8 cellular contexts compared by ENCODE assay signal in the genomic region with DNA sequence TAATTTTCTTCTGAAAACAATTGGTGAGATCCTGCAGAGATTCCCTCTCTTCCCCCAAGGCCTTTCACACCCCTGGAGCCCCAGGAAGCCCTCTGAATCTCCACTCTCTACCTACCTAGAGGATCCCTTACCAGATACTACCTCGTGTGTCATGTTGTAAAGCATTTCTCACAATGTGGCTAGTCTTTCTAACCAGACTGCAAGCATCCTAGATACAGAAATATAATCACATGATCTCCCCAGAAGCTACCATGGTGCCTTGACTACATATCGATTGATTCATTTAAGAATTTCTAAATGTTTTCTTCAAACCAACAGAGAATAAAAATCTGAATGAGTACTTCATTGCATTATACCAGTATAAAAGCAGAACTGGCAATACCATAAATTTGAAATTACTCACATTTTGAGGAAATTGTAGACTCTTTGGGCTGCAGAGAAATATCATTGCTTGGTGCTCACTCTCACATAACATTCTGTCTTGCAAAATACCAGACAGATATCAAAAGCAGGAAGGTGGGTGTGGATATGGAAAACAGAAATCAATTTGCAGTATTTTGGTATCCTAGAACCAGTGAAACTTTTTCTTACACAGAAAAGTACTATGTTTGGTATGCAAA.
DNase-seq lines count a peak whose midpoint lies in the region; ATAC-seq and TF ChIP-seq lines count a peak whose summit lies in the region.

No MANE protein-coding gene starts in this region.

- H3K36me3 ChIP-seq in OCI-LY3 (replicated peaks; ENCODE audit: low read depth, low read length) (no peaks in the 10 kb centered on the region), esophagus squamous epithelium (no peaks in the 10 kb centered on the region)

- H3K4me2 ChIP-seq in OCI-LY3 (ENCODE audit: low read length) = peak overlapping the region; percentile 9

- H3K9ac ChIP-seq in OCI-LY3 (ENCODE audit: low read length) = no peak overlapping the region

- H4K20me1 ChIP-seq in OCI-LY3 (ENCODE audit: insufficient read depth, low read length) = no peaks in the 10 kb centered on the region

- intact Hi-C loops in esophagus squamous epithelium (cut with DNase I) = no loop called here

- peak overlapping the region; percentile 3 for H3K27ac Mint-ChIP-seq in T-helper 1 cell treated with Interleukin-12 subunit alpha and Interleukin-12 subunit beta and Interleukin-4 antibody, amounts not matched to agents 30 μg/mL and 1 μg/mL, for 36 hours
- peak overlapping the region; percentile 75 for H3K27ac Mint-ChIP-seq in stimulated activated naive B cell treated with anti-CD40 and anti-IgM and Interleukin-4, amounts not matched to agents 10 μg/mL and 1 μg/mL and 100 μg/mL, for 72 hours

- H3K27ac ChIP-seq in OCI-LY3 (ENCODE audit: low read length) = no peak overlapping the region
- peak overlapping the region in 3 of 4 donors; percentile 71 to 74 (median 72) for H3K27ac ChIP-seq in esophagus squamous epithelium

- H3K4me1 ChIP-seq in OCI-LY3 (ENCODE audit: low read length) (peaks cover 26% of the 10 kb centered on the region), esophagus squamous epithelium (peaks cover 18 to 45% (median 27%) of the 10 kb centered on the region in 3 donors)

- peaks cover 39% of the 10 kb centered on the region for H3K4me1 Mint-ChIP-seq in T-helper 1 cell treated with Interleukin-12 subunit alpha and Interleukin-12 subunit beta and Interleukin-4 antibody, amounts not matched to agents 30 μg/mL and 1 μg/mL, for 36 hours (ENCODE audit: low read depth)
- H3K4me1 Mint-ChIP-seq in stimulated activated naive B cell treated with anti-CD40 and anti-IgM and Interleukin-4, amounts not matched to agents 10 μg/mL and 1 μg/mL and 100 μg/mL, for 72 hours = peaks cover 38 to 63% of the 10 kb centered on the region in 2 donors

- H3K9me3 ChIP-seq in OCI-LY3 (ENCODE audit: insufficient read depth, low read length) (no peaks in the 10 kb centered on the region), esophagus squamous epithelium (no peaks in the 10 kb centered on the region)

- 74 to 79% methylated on average over 2 of the region's 2 CpGs for WGBS in esophagus squamous epithelium, 2 donors

- no peak for DNase-seq in T-helper 1 cell
- no peak for DNase-seq in esophagus squamous epithelium (lab: John Stamatoyannopoulos, UW)
- DNase-seq in stimulated activated naive B cell treated with anti-CD40 and anti-IgM and Interleukin-4, amounts not matched to agents 10 μg/mL and 1 μg/mL and 100 μg/mL, for 72 hours = no peak
- DNase-seq in stimulated activated CD4-positive, alpha-beta T cell treated with anti-CD3 and anti-CD28 coated beads, Interleukin-4, amount 100 ng/mL, for 4 hours = no peak
- DNase-seq in globus pallidus (ENCODE audit: low spot score) = no peak
- DNase-seq in putamen (ENCODE audit: low spot score) = no peak

- no peaks in the 10 kb centered on the region for H3K9me3 Mint-ChIP-seq in T-helper 1 cell treated with Interleukin-12 subunit alpha and Interleukin-12 subunit beta and Interleukin-4 antibody, amounts not matched to agents 30 μg/mL and 1 μg/mL, for 36 hours
- no peaks in the 10 kb centered on the region for H3K9me3 Mint-ChIP-seq in stimulated activated naive B cell treated with anti-CD40 and anti-IgM and Interleukin-4, amounts not matched to agents 10 μg/mL and 1 μg/mL and 100 μg/mL, for 72 hours

- TF ChIP-seq CTCF in OCI-LY3 (IDR thresholded peaks at IDR 0.05; ENCODE audit: low read depth, low read length) = no peak
- no peak for TF ChIP-seq CTCF in esophagus squamous epithelium (IDR thresholded peaks at IDR 0.05)

- H2AFZ ChIP-seq in OCI-LY3 (ENCODE audit: low read depth, low read length) = no peak overlapping the region

- H3K27me3 ChIP-seq in OCI-LY3 (ENCODE audit: low read depth, low read length) = no peaks in the 10 kb centered on the region
- H3K27me3 ChIP-seq in esophagus squamous epithelium = no peaks in the 10 kb centered on the region

- no peak overlapping the region for H3K4me3 Mint-ChIP-seq in T-helper 1 cell treated with Interleukin-12 subunit alpha and Interleukin-12 subunit beta and Interleukin-4 antibody, amounts not matched to agents 30 μg/mL and 1 μg/mL, for 36 hours
- H3K4me3 Mint-ChIP-seq in stimulated activated naive B cell treated with anti-CD40 and anti-IgM and Interleukin-4, amounts not matched to agents 10 μg/mL and 1 μg/mL and 100 μg/mL, for 72 hours = no peak overlapping the region

- H3K4me3 ChIP-seq in OCI-LY3 (ENCODE audit: low read length) (no peak overlapping the region), esophagus squamous epithelium (no peak overlapping the region)

- H3K36me3 Mint-ChIP-seq in T-helper 1 cell treated with Interleukin-12 subunit alpha and Interleukin-12 subunit beta and Interleukin-4 antibody, amounts not matched to agents 30 μg/mL and 1 μg/mL, for 36 hours (ENCODE audit: low read depth) = peaks cover 12% of the 10 kb centered on the region
- H3K36me3 Mint-ChIP-seq in stimulated activated naive B cell treated with anti-CD40 and anti-IgM and Interleukin-4, amounts not matched to agents 10 μg/mL and 1 μg/mL and 100 μg/mL, for 72 hours = peaks cover 14 to 25% of the 10 kb centered on the region in 2 donors

- no peak for TF ChIP-seq POLR2A in esophagus squamous epithelium (IDR thresholded peaks at IDR 0.05)

- peak; percentile 75 to 77 for ATAC-seq in stimulated activated naive B cell treated with anti-CD40 and anti-IgM and Interleukin-4, amounts not matched to agents 10 μg/mL and 1 μg/mL and 100 μg/mL, for 72 hours (replicated peaks)

- no peaks in the 10 kb centered on the region for H3K27me3 Mint-ChIP-seq in T-helper 1 cell treated with Interleukin-12 subunit alpha and Interleukin-12 subunit beta and Interleukin-4 antibody, amounts not matched to agents 30 μg/mL and 1 μg/mL, for 36 hours (ENCODE audit: low read depth)
- H3K27me3 Mint-ChIP-seq in stimulated activated naive B cell treated with anti-CD40 and anti-IgM and Interleukin-4, amounts not matched to agents 10 μg/mL and 1 μg/mL and 100 μg/mL, for 72 hours = no peaks in the 10 kb centered on the region

- peaks cover 3% of the 10 kb centered on the region; the same call in 1 of the 2 replicates for H3K79me2 ChIP-seq in OCI-LY3 (ENCODE audit: low read length)
